In the genomic region with DNA sequence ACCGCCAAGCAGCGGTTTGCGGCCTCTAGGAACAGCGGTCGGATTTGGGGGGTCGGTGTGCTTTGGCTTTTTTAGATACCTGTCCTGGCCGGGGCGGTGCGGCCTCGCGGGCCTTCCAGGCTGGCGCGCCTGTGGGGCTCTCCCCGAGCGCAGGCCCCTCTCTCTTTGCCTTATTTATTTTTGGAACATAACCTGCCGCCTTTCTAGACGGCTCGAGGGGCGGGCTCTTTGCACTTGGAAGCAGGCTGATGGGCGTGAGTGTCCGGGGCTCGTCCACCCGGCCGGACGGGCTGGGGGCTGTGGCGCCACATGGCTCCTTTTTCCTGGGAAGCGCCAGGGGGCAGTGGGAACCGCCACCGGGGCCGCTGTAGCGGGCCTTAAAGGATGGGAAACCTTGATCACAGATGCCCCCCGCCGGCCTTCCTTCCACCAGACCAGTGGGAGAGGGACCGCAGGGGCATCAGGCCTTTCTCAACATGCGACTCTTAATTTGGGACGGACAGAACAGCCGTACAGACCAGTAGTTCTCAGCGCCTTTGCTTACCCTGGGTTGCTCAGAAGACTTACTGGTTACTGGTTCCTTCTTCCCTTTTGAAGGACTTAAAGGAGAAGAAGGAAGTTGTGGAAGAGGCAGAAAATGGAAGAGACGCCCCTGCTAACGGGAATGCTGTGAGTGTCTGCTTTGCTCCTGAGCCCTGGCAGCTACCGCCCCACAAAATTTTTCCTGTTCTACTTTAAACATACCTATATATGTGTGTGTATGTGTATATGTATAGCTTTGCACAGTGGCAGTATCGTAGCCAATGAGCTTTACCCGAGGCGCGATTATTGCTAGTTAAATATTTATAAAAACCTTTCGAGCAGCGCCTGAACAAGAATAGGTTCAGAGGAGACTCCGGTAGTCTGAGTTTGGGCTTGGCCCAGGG, we compare ENCODE assay signal across 8 cellular contexts. TPM values are rescaled to one million over a fixed set of nuclear protein-coding genes. Genes with fewer than 3 reads are reported as not detected.
DNase-seq lines count a peak whose midpoint lies in the region; ATAC-seq and TF ChIP-seq lines count a peak whose summit lies in the region.

No MANE protein-coding gene starts in this region.

- ATAC-seq in heart right ventricle: no peak
- no peak for ATAC-seq in GM21367 (IDR thresholded peaks at IDR 0.05; ENCODE audit: unreplicated experiment)
- no peak for ATAC-seq in GM18868 (IDR thresholded peaks at IDR 0.05; ENCODE audit: unreplicated experiment)
- no peak for ATAC-seq in HG02610 (IDR thresholded peaks at IDR 0.05; ENCODE audit: unreplicated experiment)

- peaks cover 55 to 77% (median 73%) of the 10 kb centered on the region in 11 experiments for H4K20me1 ChIP-seq in BLaER1 treated with 17β-estradiol and CSF1 and Interleukin-3, amounts not matched to agents 10 nM and 100 nM

- TF ChIP-seq CTCF in heart right ventricle (IDR thresholded peaks at IDR 0.05): peak in 1 of 9 donors; percentile 20

- peaks cover 26 to 69% (median 55%) of the 10 kb centered on the region in 11 experiments for H3K36me3 ChIP-seq in BLaER1 treated with 17β-estradiol and CSF1 and Interleukin-3, amounts not matched to agents 10 nM and 100 nM
- H3K36me3 ChIP-seq in HUES6 (ENCODE audit: control insufficient read depth, insufficient read depth, low read length) (peaks cover 46% of the 10 kb centered on the region), heart right ventricle (peaks cover 0 to 34% (median 13%) of the 10 kb centered on the region in 9 donors), rectal smooth muscle tissue (ENCODE audit: control insufficient read depth, insufficient read depth, low read length) (peaks cover 18% of the 10 kb centered on the region)

- peaks cover 0 to 14% (median 0%) of the 10 kb centered on the region in 11 experiments; a peak in 6 of 22 replicates for H3K9me3 ChIP-seq in BLaER1 treated with 17β-estradiol and CSF1 and Interleukin-3, amounts not matched to agents 10 nM and 100 nM (replicated peaks in 1 of 11)
- H3K9me3 ChIP-seq in HUES6 (ENCODE audit: control insufficient read depth, insufficient read depth, low read depth, low read length) (no peaks in the 10 kb centered on the region), heart right ventricle (no peaks in the 10 kb centered on the region)

- peaks cover 30 to 49% (median 43%) of the 10 kb centered on the region in 10 experiments for H3K4me1 ChIP-seq in BLaER1 treated with 17β-estradiol and CSF1 and Interleukin-3, amounts not matched to agents 10 nM and 100 nM
- H3K4me1 ChIP-seq in HUES6 (ENCODE audit: control insufficient read depth, insufficient read depth, low read length) (peaks cover 28% of the 10 kb centered on the region), heart right ventricle (peaks cover 18 to 62% (median 43%) of the 10 kb centered on the region in 9 donors), rectal smooth muscle tissue (ENCODE audit: control insufficient read depth, insufficient read depth, low read length) (peaks cover 23% of the 10 kb centered on the region)

- intact Hi-C loops in heart right ventricle (cut with DNase I): loop anchor here in 4 of 10 donors (1.0 to 10.0 kb wide), 4 partner anchors 31 to 196 kb away; no protein-coding TSS in a partner anchor

- peak overlapping the region; percentile 97 to 100 (median 100) for H3K27ac ChIP-seq in BLaER1 treated with 17β-estradiol and CSF1 and Interleukin-3, amounts not matched to agents 10 nM and 100 nM
- H3K27ac ChIP-seq in HUES6 (ENCODE audit: low read depth, low read length) (peak overlapping the region; percentile 70; the same call in 1 of the 2 replicates), heart right ventricle (peak overlapping the region; percentile 42 to 100 (median 99)), rectal smooth muscle tissue (ENCODE audit: low read depth, low read length) (peak overlapping the region; percentile 48)

- DNase-seq in activated naive CD4-positive, alpha-beta T cell treated with Interleukin-2 at 50 U/mL for 16 hours: peak; percentile 17
- DNase-seq in heart right ventricle: peak; percentile 41 to 46

- peak overlapping the region; percentile 96 to 100 (median 100) for H3K4me2 ChIP-seq in BLaER1 treated with 17β-estradiol and CSF1 and Interleukin-3, amounts not matched to agents 10 nM and 100 nM

- peak overlapping the region; percentile 98 to 100 (median 100) for H3K9ac ChIP-seq in BLaER1 treated with 17β-estradiol and CSF1 and Interleukin-3, amounts not matched to agents 10 nM and 100 nM
- H3K9ac ChIP-seq in HUES6 (ENCODE audit: low read length) (peak overlapping the region; percentile 99), rectal smooth muscle tissue (ENCODE audit: low read length) (peak overlapping the region; percentile 60)

- H3K4me3 ChIP-seq in BLaER1 treated with 17β-estradiol and CSF1 and Interleukin-3, amounts not matched to agents 10 nM and 100 nM: peak overlapping the region; percentile 87 to 100 (median 100)
- peak overlapping the region; percentile 93 for H3K4me3 ChIP-seq in HUES6 (ENCODE audit: low read depth, low read length)
- H3K4me3 ChIP-seq in heart right ventricle: peak overlapping the region; percentile 72 to 100 (median 90)
- peak overlapping the region; percentile 85 for H3K4me3 ChIP-seq in rectal smooth muscle tissue (ENCODE audit: low read length)

- WGBS in heart right ventricle, 2 donors: 6 to 7% methylated on average over 47 to 48 of the region's 48 CpGs

- H3K27me3 ChIP-seq in BLaER1 treated with 17β-estradiol and CSF1 and Interleukin-3, amounts not matched to agents 10 nM and 100 nM: no peaks in the 10 kb centered on the region
- H3K27me3 ChIP-seq in HUES6 (ENCODE audit: control insufficient read depth, insufficient read depth, low read length): no peaks in the 10 kb centered on the region
- H3K27me3 ChIP-seq in heart right ventricle: no peaks in the 10 kb centered on the region
- H3K27me3 ChIP-seq in rectal smooth muscle tissue (ENCODE audit: control insufficient read depth, insufficient read depth, low read length): no peaks in the 10 kb centered on the region

RNA-seq across cellular contexts. Expression of gene PTMA, which starts 2.7 kb away (rescaled TPM):
- 100 to 1,000 TPM; 133 to 348 (median 164) TPM for total RNA-seq in heart right ventricle
- 100 to 1,000 TPM; 567 to 626 TPM for polyA plus RNA-seq in heart right ventricle

Comparison
In these comparisons a context has a peak if more than half of its experiments do, and no peak if none do; other contexts are left out.
1. H3K27ac ChIP-seq: peak in every context shown above with its lines; median percentile 100 in BLaER1 treated with 17β-estradiol and CSF1 and Interleukin-3, amounts not matched to agents 10 nM and 100 nM; 99 in heart right ventricle; 70 in HUES6; 48 in rectal smooth muscle tissue.